In genomic region chr3:65758871-65759598, GRCh38 we compare ENCODE assay signal across 20 cellular contexts.
A peak's percentile ranks its signal among the peaks of the same experiment; 100 is the strongest.
DNase-seq lines count a peak whose midpoint lies in the region; ATAC-seq, FAIRE-seq and TF ChIP-seq lines count a peak whose summit lies in the region.
"Had no signal": no experiment of that assay in that cellular context is flagged by ENCODE, and none has a peak within 500 bp of the region (broad histone marks: within the 10 kb centered on the region; RNA-seq: fewer than 3 reads in every experiment).

No MANE protein-coding gene starts in this region.

- H3K27ac Mint-ChIP-seq in endodermal cell = no peak overlapping the region
- H3K27ac Mint-ChIP-seq: activated T-cell treated with anti-CD3 and anti-CD28 coated beads, Interleukin-2, amount 50 U/mL, for 72 hours; B cell; T-helper 2 cell treated with Interferon-gamma antibody and Interleukin-4, amounts not matched to agents 5 μg/mL and 100 μg/mL, for 36 hours; type B pancreatic cell had no signal

- DNase-seq in right cardiac atrium (no peak), right atrium auricular region (ENCODE audit: low spot score) (no peak), glomerular visceral epithelial cell (ENCODE audit: extremely low spot score) (peak; percentile 11), endodermal cell (no peak), DMS 273 treated with DMSO at 0.1 percent for 48 hours (lab: John Stamatoyannopoulos, UW) (no peak), pancreas (no peak)
- DNase-seq: activated CD4-positive, alpha-beta T cell treated with anti-CD3 and anti-CD28 coated beads, Interleukin-2, amount 50 U/mL, for 1 hour; activated T-cell treated with anti-CD3 and anti-CD28 coated beads, Interleukin-2, amount 50 U/mL, for 72 hours; amniotic stem cell; DMS79 treated with DMSO at 0.1 percent for 48 hours; foreskin keratinocyte; NCI-H510A treated with DMSO at 0.1 percent for 48 hours; stimulated activated CD4-positive, alpha-beta T cell treated with anti-CD3 and anti-CD28 coated beads, Interleukin-2, amount 100 ng/mL, for 24 hours had no signal

- H3K4me3 ChIP-seq in right cardiac atrium (ENCODE audit: low read length) (peak overlapping the region; percentile 7), right atrium auricular region (no peak overlapping the region), WI38 (ENCODE audit: low read depth, low read length) (peak overlapping the region; percentile 36), endodermal cell (ENCODE audit: low read length) (no peak overlapping the region), pancreas (no peak overlapping the region)

- no peaks in the 10 kb centered on the region for H3K9me3 Mint-ChIP-seq in endodermal cell
- H3K9me3 Mint-ChIP-seq: activated T-cell treated with anti-CD3 and anti-CD28 coated beads, Interleukin-2, amount 50 U/mL, for 72 hours; T-helper 2 cell treated with Interferon-gamma antibody and Interleukin-4, amounts not matched to agents 5 μg/mL and 100 μg/mL, for 36 hours; type B pancreatic cell had no signal

- H3K4me1 Mint-ChIP-seq in endodermal cell = peaks cover 31% of the 10 kb centered on the region
- H3K4me1 Mint-ChIP-seq: B cell had no signal

- no peak overlapping the region for H3K9ac ChIP-seq in endodermal cell (ENCODE audit: extremely low read depth, low read length, poor library complexity, severe bottlenecking)

- no peaks in the 10 kb centered on the region for H3K36me3 ChIP-seq in right atrium auricular region
- no peaks in the 10 kb centered on the region for H3K36me3 ChIP-seq in endodermal cell (ENCODE audit: control insufficient read depth, insufficient read depth, low read length)
- no peaks in the 10 kb centered on the region for H3K36me3 ChIP-seq in pancreas

- H3K27ac ChIP-seq in right cardiac atrium (ENCODE audit: low read length) (no peak overlapping the region), right atrium auricular region (no peak overlapping the region), temporal lobe (ENCODE audit: low read depth, low read length) (peak overlapping the region; percentile 86), endodermal cell (ENCODE audit: low read depth, low read length) (no peak overlapping the region), pancreas (no peak overlapping the region)
- H3K27ac ChIP-seq: foreskin keratinocyte had no signal

- no peaks in the 10 kb centered on the region for H3K27me3 Mint-ChIP-seq in endodermal cell (ENCODE audit: insufficient read depth)
- H3K27me3 Mint-ChIP-seq: type B pancreatic cell had no signal

- intact Hi-C loops in right cardiac atrium (cut with DNase I) = no loop called here
- intact Hi-C loops in pancreas (cut with DNase I) = no loop called here

- no peak overlapping the region for H3K4me3 Mint-ChIP-seq in endodermal cell
- H3K4me3 Mint-ChIP-seq: activated T-cell treated with anti-CD3 and anti-CD28 coated beads, Interleukin-2, amount 50 U/mL, for 72 hours; B cell; T-helper 2 cell treated with Interferon-gamma antibody and Interleukin-4, amounts not matched to agents 5 μg/mL and 100 μg/mL, for 36 hours; type B pancreatic cell had no signal

- ATAC-seq in right cardiac atrium (no peak), pancreas (no peak)
- ATAC-seq: activated T-cell treated with anti-CD3 and anti-CD28 coated beads, Interleukin-2, amount 50 U/mL, for 72 hours; foreskin keratinocyte had no signal

- FAIRE-seq in pancreas (lab: Jason Lieb, UNC) = no peak
- FAIRE-seq: GM12891, keratinocyte had no signal

- H3K27me3 ChIP-seq in right cardiac atrium (ENCODE audit: control insufficient read depth, insufficient read depth) = no peaks in the 10 kb centered on the region
- H3K27me3 ChIP-seq in right atrium auricular region = no peaks in the 10 kb centered on the region
- no peaks in the 10 kb centered on the region for H3K27me3 ChIP-seq in endodermal cell (ENCODE audit: control insufficient read depth, insufficient read depth, low read length, poor library complexity, severe bottlenecking)
- no peaks in the 10 kb centered on the region for H3K27me3 ChIP-seq in pancreas
- H3K27me3 ChIP-seq: foreskin keratinocyte had no signal

- H3K9me3 ChIP-seq in right cardiac atrium (ENCODE audit: control insufficient read depth, low read length) = no peaks in the 10 kb centered on the region
- no peaks in the 10 kb centered on the region for H3K9me3 ChIP-seq in right atrium auricular region
- no peaks in the 10 kb centered on the region for H3K9me3 ChIP-seq in endodermal cell (ENCODE audit: control insufficient read depth, low read length)
- H3K9me3 ChIP-seq in pancreas = no peaks in the 10 kb centered on the region

- H3K4me1 ChIP-seq in right cardiac atrium (ENCODE audit: control insufficient read depth, insufficient read depth, low read length) (peaks cover 1% of the 10 kb centered on the region), right atrium auricular region (peaks cover 0 to 4% of the 10 kb centered on the region in 2 donors), endodermal cell (ENCODE audit: control insufficient read depth, insufficient read depth, low read length) (no peaks in the 10 kb centered on the region), pancreas (no peaks in the 10 kb centered on the region)
- H3K4me1 ChIP-seq: foreskin keratinocyte had no signal

- WGBS in right cardiac atrium = 44% methylated on average over 3 of the region's 3 CpGs
- WGBS in endodermal cell (ENCODE audit: insufficient coverage in 1 of 2, insufficient read length in 1 of 2), 2 experiments = 80 to 94% methylated on average over 2 to 3 of the region's 3 CpGs
- 79 to 85% methylated on average over 3 of the region's 3 CpGs for WGBS in pancreas, 2 donors

- no peak for TF ChIP-seq CTCF in right atrium auricular region (IDR thresholded peaks at IDR 0.05)
- TF ChIP-seq CTCF in WI38 (IDR thresholded peaks at IDR 0.05; ENCODE audit: low read depth, low read length) = no peak
- no peak for TF ChIP-seq CTCF in endodermal cell (conservative IDR thresholded peaks at IDR 0.05)
- TF ChIP-seq CTCF in pancreas (IDR thresholded peaks at IDR 0.05) = no peak

- H3K36me3 Mint-ChIP-seq in endodermal cell (ENCODE audit: low read depth) = no peaks in the 10 kb centered on the region
- H3K36me3 Mint-ChIP-seq: type B pancreatic cell had no signal

Comparison
In these comparisons a context has a peak if more than half of its experiments do, and no peak if none do; other contexts are left out.
1. H3K4me3 ChIP-seq: peak in right cardiac atrium (single experiment) and WI38 (single experiment); none in right atrium auricular region (0 of 2), endodermal cell (single experiment) and pancreas (0 of 4).